ENCODE assay signal across 8 cellular contexts in the genomic region with DNA sequence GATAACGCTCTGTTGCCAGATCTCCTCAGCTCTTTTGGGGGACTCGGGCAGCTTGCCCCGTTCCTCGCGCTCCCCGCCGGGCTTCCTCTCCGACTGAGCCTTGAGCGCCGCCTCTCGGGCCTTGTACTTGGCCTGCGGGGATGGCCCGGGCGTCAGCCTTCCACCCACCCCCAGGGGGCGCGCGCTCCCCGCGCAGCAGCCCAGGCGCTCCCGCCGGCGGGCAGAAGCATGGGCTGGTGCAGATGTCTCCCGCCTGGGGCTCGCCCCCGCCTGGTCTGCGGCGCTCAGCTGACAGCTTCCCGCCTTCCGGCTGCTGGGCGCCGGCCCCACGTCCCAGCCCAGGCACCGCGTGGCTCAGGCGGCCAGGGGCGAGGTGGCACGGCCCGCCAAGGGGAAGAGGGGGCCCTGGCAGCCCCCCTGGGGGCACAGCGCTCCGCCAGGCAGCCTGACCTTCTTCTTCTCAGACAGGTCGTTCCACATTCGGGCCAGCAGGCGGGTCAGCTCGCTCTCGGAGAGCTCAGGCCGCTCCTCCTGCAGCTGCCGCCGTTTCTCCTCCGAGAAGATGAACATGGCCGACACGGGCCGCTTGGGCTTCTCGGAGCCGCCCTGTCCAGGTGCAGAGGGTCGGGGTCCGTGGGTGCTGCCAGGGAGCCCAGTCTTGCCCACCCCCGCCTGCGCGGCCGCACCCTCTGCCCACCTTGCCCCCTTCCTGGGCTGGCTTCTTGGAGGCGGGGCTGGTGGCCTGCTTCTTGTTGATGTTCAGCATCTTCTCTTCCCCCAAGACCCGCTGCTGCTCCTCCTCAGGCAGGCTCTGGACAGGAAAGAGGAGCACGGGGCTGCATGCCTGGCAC. TPM values are rescaled to one million over a fixed set of nuclear protein-coding genes. Genes with fewer than 3 reads are reported as not detected.
DNase-seq lines count a peak whose midpoint lies in the region; ATAC-seq, FAIRE-seq and TF ChIP-seq lines count a peak whose summit lies in the region.

No MANE protein-coding gene starts in this region.

- TF ChIP-seq EP300 in HepG2 (IDR thresholded peaks at IDR 0.05; ENCODE audit: low read depth in 2 of 2, low read length in 2 of 2) (no peak), HepG2 (CRISPR knock-in tag; IDR thresholded peaks at IDR 0.05; ENCODE audit: borderline replicate concordance) (no peak)

- POLR2A ChIA-PET in HepG2 (lab: Yijun Ruan, JAX) = no interaction called here

- no peaks in the 10 kb centered on the region for H3K79me2 ChIP-seq in HepG2 (ENCODE audit: insufficient read depth, low read length)

- FAIRE-seq in HepG2 (lab: Jason Lieb, UNC) = no peak

- no peaks in the 10 kb centered on the region for H3K27me3 ChIP-seq in HepG2 (ENCODE audit: control insufficient read depth in 1 of 2, insufficient read depth in 2 of 2, low read length in 2 of 2)

- no peak for TF ChIP-seq POLR2A in HepG2 (IDR thresholded peaks at IDR 0.05; ENCODE audit: insufficient read depth in 1 of 2, low read depth in 2 of 2, low read length in 2 of 2)

- H3K4me3 ChIP-seq in choroid plexus epithelial cell (ENCODE audit: low read depth, low read length) (no peak overlapping the region), HepG2 (replicated peaks in 1 of 3; ENCODE audit: insufficient read depth in 1 of 3, low read depth in 2 of 3, low read length in 3 of 3) (no peak overlapping the region)

- no peak overlapping the region for H3K27ac ChIP-seq in HepG2 (ENCODE audit: extremely low read length, insufficient read depth, low read length)

- CTCF ChIA-PET in HepG2 (lab: Yijun Ruan, JAX; ENCODE audit: low intra/inter-chr PET ratio, low total read pairs) = no interaction called here

- TF ChIP-seq CTCF in GM12801 (IDR thresholded peaks at IDR 0.05; ENCODE audit: extremely low read depth, insufficient read length) (peak; percentile 78), choroid plexus epithelial cell (conservative IDR thresholded peaks at IDR 0.05; ENCODE audit: low read depth, low read length) (peak; percentile 76), HepG2 (CRISPR knock-in tag; IDR thresholded peaks at IDR 0.05) (peak; percentile 51)

- TF ChIP-seq RAD21 in HepG2 (CRISPR knock-in tag; IDR thresholded peaks at IDR 0.05) = peak; percentile 47

- H4K20me1 ChIP-seq in HepG2 (ENCODE audit: insufficient read depth, low read length) = no peaks in the 10 kb centered on the region

- no peak overlapping the region for H2AFZ ChIP-seq in HepG2 (ENCODE audit: low read length)

- no peak overlapping the region for H3K9ac ChIP-seq in HepG2 (ENCODE audit: insufficient read depth, low read depth, low read length)

- 98% methylated on average over 64 of the region's 64 CpGs for WGBS in HepG2 (ENCODE audit: low lambda C conversion rate)

- ATAC-seq in HG02610 (IDR thresholded peaks at IDR 0.05; ENCODE audit: unreplicated experiment) (peak; percentile 74), HepG2 (peak; percentile 48), GM18519 (IDR thresholded peaks at IDR 0.05; ENCODE audit: low FRiP score, unreplicated experiment) (no peak)

- in situ Hi-C loops in HepG2 (cut with HindIII; ENCODE audit: extremely low pct_ligation_motif_present, low pct_unique_long_range_greater_than_20kb) = no loop called here

- BruUV-seq in HepG2 (replicated peaks; lab: Mats Ljungman, UMichigan) = no TSS peak

- peaks cover 34 to 68% of the 10 kb centered on the region in 2 experiments for H3K36me3 ChIP-seq in HepG2 (replicated peaks in 1 of 2; ENCODE audit: control insufficient read depth in 1 of 2, insufficient read depth in 2 of 2, low read length in 2 of 2)

- DNase-seq in NCI-H2107 treated with DMSO at 0.1 percent for 48 hours (lab: John Stamatoyannopoulos, UW; ENCODE audit: unreplicated experiment) (peak; percentile 72), choroid plexus epithelial cell (ENCODE audit: low read depth) (peak; percentile 89), HepG2 (ENCODE audit: low spot score) (no peak)
- DNase-seq in activated CD4-positive, alpha-beta T cell treated with anti-CD3 and anti-CD28 coated beads for 24 hours (ENCODE audit: low read depth in 2 of 2) = peak; percentile 84 to 85
- DNase-seq in stimulated activated CD4-positive, alpha-beta T cell treated with anti-CD3 and anti-CD28 coated beads, Interleukin-4, amount 100 ng/mL, for 24 hours = peak; percentile 90

- no peaks in the 10 kb centered on the region for H3K4me1 ChIP-seq in HepG2 (ENCODE audit: insufficient read depth, low read length)

- intact Hi-C loops in HepG2 (cut with micrococcal nuclease; ENCODE audit: unreplicated experiment) = no loop called here

- H3K9me3 ChIP-seq in HepG2 (ENCODE audit: low read length) = no peaks in the 10 kb centered on the region

- no peak overlapping the region for H3K4me2 ChIP-seq in HepG2 (ENCODE audit: low read depth, low read length)

RNA-seq across cellular contexts. Expression of a gene that starts 8.9 kb away (rescaled TPM):
- 52.1 and 60.9 TPM in 2 replicates for total RNA-seq in HepG2 (2016; rRNA removed; fragmentation: Illumina TruSeq; extraction: Trizol)
- total RNA-seq in HepG2 (2016; cell fraction: cytosol; rRNA removed; fragmentation: Illumina TruSeq; extraction: Trizol; ENCODE audit: low read depth) = 13.2 and 14.5 TPM in 2 replicates
- total RNA-seq in HepG2 (2016; cell fraction: insoluble cytoplasmic fraction; rRNA removed; fragmentation: Illumina TruSeq; extraction: Trizol) = 46.2 and 61.5 TPM in 2 replicates
- total RNA-seq in HepG2 (2016; cell fraction: membrane; rRNA removed; fragmentation: Illumina TruSeq; extraction: Trizol) = 33.7 and 33.9 TPM in 2 replicates
- total RNA-seq in HepG2 (2016; cell fraction: nucleus; rRNA removed; fragmentation: Illumina TruSeq; extraction: Trizol) = 43.5 and 47.5 TPM in 2 replicates
- polyA plus RNA-seq in HepG2 (2011; rRNA removed) = 15.2 and 16.1 TPM in 2 replicates
- polyA plus RNA-seq in HepG2 (2011; cell fraction: cytosol; rRNA removed) = 9.1 and 10.0 TPM in 2 replicates
- polyA plus RNA-seq in HepG2 (2011; cell fraction: nucleus; rRNA removed) = 35.4 and 41.3 TPM in 2 replicates
- 27.8 and 33.4 TPM in 2 replicates for polyA plus RNA-seq in HepG2 (2012)
- 8.6 and 8.7 TPM in 2 replicates for polyA plus RNA-seq in HepG2 (2016; cell fraction: cytosol; fragmentation: Illumina TruSeq; extraction: Trizol; ENCODE audit: low read depth)
- 57.4 and 68.3 TPM in 2 replicates for polyA plus RNA-seq in HepG2 (2016; cell fraction: insoluble cytoplasmic fraction; fragmentation: Illumina TruSeq; extraction: Trizol; ENCODE audit: low read depth)
- 21.7 and 23.2 TPM in 2 replicates for polyA plus RNA-seq in HepG2 (2016; cell fraction: membrane; fragmentation: Illumina TruSeq; extraction: Trizol; ENCODE audit: low read depth)
- polyA plus RNA-seq in HepG2 (2016; cell fraction: nucleus; fragmentation: Illumina TruSeq; extraction: Trizol; ENCODE audit: insufficient read depth, low read depth) = 93.7 and 94.2 TPM in 2 replicates
- 11.5 and 30.7 TPM in 2 replicates for polyA minus RNA-seq in HepG2 (2011; rRNA and poly(A)+ RNA removed; ENCODE audit: low replicate concordance)
- polyA minus RNA-seq in HepG2 (2011; cell fraction: cytosol; rRNA and poly(A)+ RNA removed) = 8.2 and 9.9 TPM in 2 replicates
- polyA minus RNA-seq in HepG2 (2011; cell fraction: nucleus; rRNA and poly(A)+ RNA removed) = 29.7 and 33.2 TPM in 2 replicates

RNA-seq across cellular contexts. Expression of a gene that starts 10.9 kb away (rescaled TPM):
- 45.7 and 59.1 TPM in 2 replicates for total RNA-seq in HepG2 (2016; rRNA removed; fragmentation: Illumina TruSeq; extraction: Trizol)
- total RNA-seq in HepG2 (2016; cell fraction: cytosol; rRNA removed; fragmentation: Illumina TruSeq; extraction: Trizol; ENCODE audit: low read depth) = 12.2 and 14.1 TPM in 2 replicates
- 42.7 and 60.0 TPM in 2 replicates for total RNA-seq in HepG2 (2016; cell fraction: insoluble cytoplasmic fraction; rRNA removed; fragmentation: Illumina TruSeq; extraction: Trizol)
- 45.9 and 46.8 TPM in 2 replicates for total RNA-seq in HepG2 (2016; cell fraction: membrane; rRNA removed; fragmentation: Illumina TruSeq; extraction: Trizol)
- total RNA-seq in HepG2 (2016; cell fraction: nucleus; rRNA removed; fragmentation: Illumina TruSeq; extraction: Trizol) = 42.7 and 44.6 TPM in 2 replicates
- 44.5 and 49.3 TPM in 2 replicates for polyA plus RNA-seq in HepG2 (2011; rRNA removed)
- polyA plus RNA-seq in HepG2 (2011; cell fraction: cytosol; rRNA removed) = 39.5 and 41.0 TPM in 2 replicates
- polyA plus RNA-seq in HepG2 (2011; cell fraction: nucleus; rRNA removed) = 121 and 131 TPM in 2 replicates
- 37.8 and 38.4 TPM in 2 replicates for polyA plus RNA-seq in HepG2 (2012)
- polyA plus RNA-seq in HepG2 (2016; cell fraction: cytosol; fragmentation: Illumina TruSeq; extraction: Trizol; ENCODE audit: low read depth) = 7.6 and 9.2 TPM in 2 replicates
- polyA plus RNA-seq in HepG2 (2016; cell fraction: insoluble cytoplasmic fraction; fragmentation: Illumina TruSeq; extraction: Trizol; ENCODE audit: low read depth) = 50.4 and 54.3 TPM in 2 replicates
- polyA plus RNA-seq in HepG2 (2016; cell fraction: membrane; fragmentation: Illumina TruSeq; extraction: Trizol; ENCODE audit: low read depth) = 32.8 and 36.7 TPM in 2 replicates
- polyA plus RNA-seq in HepG2 (2016; cell fraction: nucleus; fragmentation: Illumina TruSeq; extraction: Trizol; ENCODE audit: insufficient read depth, low read depth) = 81.5 and 96.7 TPM in 2 replicates
- polyA minus RNA-seq in HepG2 (2011; rRNA and poly(A)+ RNA removed; ENCODE audit: low replicate concordance) = 65.3 and 85.1 TPM in 2 replicates
- 25.4 and 26.4 TPM in 2 replicates for polyA minus RNA-seq in HepG2 (2011; cell fraction: cytosol; rRNA and poly(A)+ RNA removed)
- 47.9 and 72.6 TPM in 2 replicates for polyA minus RNA-seq in HepG2 (2011; cell fraction: nucleus; rRNA and poly(A)+ RNA removed)

RNA-seq across cellular contexts. Expression of a gene that starts 23.8 kb away (rescaled TPM):
- total RNA-seq in HepG2 (2016; rRNA removed; fragmentation: Illumina TruSeq; extraction: Trizol) = 18.7 and 26.9 TPM in 2 replicates
- total RNA-seq in HepG2 (2016; cell fraction: cytosol; rRNA removed; fragmentation: Illumina TruSeq; extraction: Trizol; ENCODE audit: low read depth) = 9.7 and 10.5 TPM in 2 replicates
- 17.2 and 28.2 TPM in 2 replicates for total RNA-seq in HepG2 (2016; cell fraction: insoluble cytoplasmic fraction; rRNA removed; fragmentation: Illumina TruSeq; extraction: Trizol)
- 18.3 and 23.2 TPM in 2 replicates for total RNA-seq in HepG2 (2016; cell fraction: membrane; rRNA removed; fragmentation: Illumina TruSeq; extraction: Trizol)
- total RNA-seq in HepG2 (2016; cell fraction: nucleus; rRNA removed; fragmentation: Illumina TruSeq; extraction: Trizol) = 23.0 and 27.8 TPM in 2 replicates
- 50.8 and 55.5 TPM in 2 replicates for polyA plus RNA-seq in HepG2 (2011; rRNA removed)
- polyA plus RNA-seq in HepG2 (2011; cell fraction: cytosol; rRNA removed) = 41.4 and 47.9 TPM in 2 replicates
- polyA plus RNA-seq in HepG2 (2011; cell fraction: nucleus; rRNA removed) = 102 and 118 TPM in 2 replicates
- polyA plus RNA-seq in HepG2 (2012) = 22.8 and 25.7 TPM in 2 replicates
- 8.4 and 10.1 TPM in 2 replicates for polyA plus RNA-seq in HepG2 (2016; cell fraction: cytosol; fragmentation: Illumina TruSeq; extraction: Trizol; ENCODE audit: low read depth)
- polyA plus RNA-seq in HepG2 (2016; cell fraction: insoluble cytoplasmic fraction; fragmentation: Illumina TruSeq; extraction: Trizol; ENCODE audit: low read depth) = 19.7 and 21.2 TPM in 2 replicates
- polyA plus RNA-seq in HepG2 (2016; cell fraction: membrane; fragmentation: Illumina TruSeq; extraction: Trizol; ENCODE audit: low read depth) = 18.3 and 18.4 TPM in 2 replicates
- polyA plus RNA-seq in HepG2 (2016; cell fraction: nucleus; fragmentation: Illumina TruSeq; extraction: Trizol; ENCODE audit: insufficient read depth, low read depth) = 62.7 and 64.3 TPM in 2 replicates
- polyA minus RNA-seq in HepG2 (2011; rRNA and poly(A)+ RNA removed; ENCODE audit: low replicate concordance) = 28.1 and 44.6 TPM in 2 replicates
- 13.8 and 15.3 TPM in 2 replicates for polyA minus RNA-seq in HepG2 (2011; cell fraction: cytosol; rRNA and poly(A)+ RNA removed)
- 21.1 and 21.4 TPM in 2 replicates for polyA minus RNA-seq in HepG2 (2011; cell fraction: nucleus; rRNA and poly(A)+ RNA removed)

RNA-seq across cellular contexts. Expression of a gene that starts 40.1 kb away (rescaled TPM):
- 0.07 TPM in 1 of 2 replicates, not detected in the other for total RNA-seq in HepG2 (2016; rRNA removed; fragmentation: Illumina TruSeq; extraction: Trizol)
- total RNA-seq in HepG2 (2016; cell fraction: cytosol; rRNA removed; fragmentation: Illumina TruSeq; extraction: Trizol; ENCODE audit: low read depth) = not detected in 2 replicates
- not detected in 2 replicates for total RNA-seq in HepG2 (2016; cell fraction: insoluble cytoplasmic fraction; rRNA removed; fragmentation: Illumina TruSeq; extraction: Trizol)
- not detected in 2 replicates for total RNA-seq in HepG2 (2016; cell fraction: membrane; rRNA removed; fragmentation: Illumina TruSeq; extraction: Trizol)
- not detected in 2 replicates for total RNA-seq in HepG2 (2016; cell fraction: nucleus; rRNA removed; fragmentation: Illumina TruSeq; extraction: Trizol)
- 0.05 TPM in 1 of 2 replicates, not detected in the other for polyA plus RNA-seq in HepG2 (2011; rRNA removed)
- polyA plus RNA-seq in HepG2 (2011; cell fraction: cytosol; rRNA removed) = 0.04 and 0.10 TPM in 2 replicates
- polyA plus RNA-seq in HepG2 (2011; cell fraction: nucleus; rRNA removed) = 0.45 and 0.47 TPM in 2 replicates
- 0.47 and 0.64 TPM in 2 replicates for polyA plus RNA-seq in HepG2 (2012)
- not detected in 2 replicates for polyA plus RNA-seq in HepG2 (2016; cell fraction: cytosol; fragmentation: Illumina TruSeq; extraction: Trizol; ENCODE audit: low read depth)
- polyA plus RNA-seq in HepG2 (2016; cell fraction: insoluble cytoplasmic fraction; fragmentation: Illumina TruSeq; extraction: Trizol; ENCODE audit: low read depth) = not detected in 2 replicates
- not detected in 2 replicates for polyA plus RNA-seq in HepG2 (2016; cell fraction: membrane; fragmentation: Illumina TruSeq; extraction: Trizol; ENCODE audit: low read depth)
- not detected in 2 replicates for polyA plus RNA-seq in HepG2 (2016; cell fraction: nucleus; fragmentation: Illumina TruSeq; extraction: Trizol; ENCODE audit: insufficient read depth, low read depth)
- 0.09 and 0.40 TPM in 2 replicates for polyA minus RNA-seq in HepG2 (2011; rRNA and poly(A)+ RNA removed; ENCODE audit: low replicate concordance)
- polyA minus RNA-seq in HepG2 (2011; cell fraction: cytosol; rRNA and poly(A)+ RNA removed) = not detected in 2 replicates
- polyA minus RNA-seq in HepG2 (2011; cell fraction: nucleus; rRNA and poly(A)+ RNA removed) = not detected in 2 replicates

RNA-seq across cellular contexts. Expression of a gene that starts 57.4 kb away (rescaled TPM):
- total RNA-seq in HepG2 (2016; rRNA removed; fragmentation: Illumina TruSeq; extraction: Trizol) = not detected in 2 replicates
- total RNA-seq in HepG2 (2016; cell fraction: cytosol; rRNA removed; fragmentation: Illumina TruSeq; extraction: Trizol; ENCODE audit: low read depth) = not detected in 2 replicates
- not detected in 2 replicates for total RNA-seq in HepG2 (2016; cell fraction: insoluble cytoplasmic fraction; rRNA removed; fragmentation: Illumina TruSeq; extraction: Trizol)
- not detected in 2 replicates for total RNA-seq in HepG2 (2016; cell fraction: membrane; rRNA removed; fragmentation: Illumina TruSeq; extraction: Trizol)
- total RNA-seq in HepG2 (2016; cell fraction: nucleus; rRNA removed; fragmentation: Illumina TruSeq; extraction: Trizol) = not detected in 2 replicates
- 0.01 TPM in 1 of 2 replicates, not detected in the other for polyA plus RNA-seq in HepG2 (2011; rRNA removed)
- not detected in 2 replicates for polyA plus RNA-seq in HepG2 (2011; cell fraction: cytosol; rRNA removed)
- polyA plus RNA-seq in HepG2 (2011; cell fraction: nucleus; rRNA removed) = 0.03 TPM in 1 of 2 replicates, not detected in the other
- not detected in 2 replicates for polyA plus RNA-seq in HepG2 (2012)
- polyA plus RNA-seq in HepG2 (2016; cell fraction: cytosol; fragmentation: Illumina TruSeq; extraction: Trizol; ENCODE audit: low read depth) = not detected in 2 replicates
- polyA plus RNA-seq in HepG2 (2016; cell fraction: insoluble cytoplasmic fraction; fragmentation: Illumina TruSeq; extraction: Trizol; ENCODE audit: low read depth) = not detected in 2 replicates
- polyA plus RNA-seq in HepG2 (2016; cell fraction: membrane; fragmentation: Illumina TruSeq; extraction: Trizol; ENCODE audit: low read depth) = not detected in 2 replicates
- not detected in 2 replicates for polyA plus RNA-seq in HepG2 (2016; cell fraction: nucleus; fragmentation: Illumina TruSeq; extraction: Trizol; ENCODE audit: insufficient read depth, low read depth)
- polyA minus RNA-seq in HepG2 (2011; rRNA and poly(A)+ RNA removed; ENCODE audit: low replicate concordance) = not detected in 2 replicates
- polyA minus RNA-seq in HepG2 (2011; cell fraction: cytosol; rRNA and poly(A)+ RNA removed) = not detected in 2 replicates
- not detected in 2 replicates for polyA minus RNA-seq in HepG2 (2011; cell fraction: nucleus; rRNA and poly(A)+ RNA removed)
